ENCODE assay signal across 8 cellular contexts in the genomic region with DNA sequence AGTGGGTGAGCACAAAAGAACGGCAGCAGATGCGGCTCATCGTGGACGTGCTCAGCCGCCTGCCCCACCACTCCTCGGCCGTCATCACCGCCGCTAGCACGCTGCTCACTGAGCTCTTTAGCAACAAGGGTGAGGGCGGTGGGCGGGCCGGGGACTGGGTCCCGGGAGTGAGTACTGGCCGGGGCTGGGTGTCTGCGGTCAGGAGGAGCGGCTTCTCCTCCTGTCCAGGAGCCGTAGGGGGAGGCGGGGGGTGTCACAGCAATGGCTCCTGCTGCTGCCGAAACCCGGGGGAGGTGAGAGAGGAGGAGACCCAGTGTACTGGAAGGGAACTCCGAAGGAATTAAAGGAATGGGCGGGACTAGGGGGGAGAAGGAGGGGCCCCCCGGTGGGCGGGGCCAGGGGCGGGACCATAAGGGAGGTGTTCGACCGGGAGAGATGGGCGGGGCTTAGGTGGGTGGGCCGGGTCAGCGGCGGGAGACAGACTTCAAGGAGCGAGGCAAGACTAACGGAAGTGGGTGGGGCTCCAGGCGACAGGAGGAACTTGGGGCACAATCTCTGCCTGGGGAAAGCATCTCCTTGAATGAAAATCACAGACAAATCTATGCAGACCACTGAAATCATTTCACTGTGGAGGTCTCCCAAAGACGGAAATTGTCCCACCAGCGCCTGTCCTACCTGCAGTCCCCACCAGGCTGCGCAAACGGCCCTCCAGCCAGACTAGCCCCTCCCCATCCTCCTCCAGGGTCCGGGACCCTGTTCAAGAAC. TPM values are rescaled to one million over a fixed set of nuclear protein-coding genes. Genes with fewer than 3 reads are reported as not detected.
DNase-seq lines count a peak whose midpoint lies in the region; ATAC-seq and TF ChIP-seq lines count a peak whose summit lies in the region.

No MANE protein-coding gene starts in this region.

- peak overlapping the region; percentile 74 for H3K27ac Mint-ChIP-seq in activated CD4-positive, alpha-beta T cell treated with anti-CD3 and anti-CD28 coated beads, Interleukin-2, amount 10 ng/mL, durations not matched to agents 7 days and 5 days

- H3K36me3 Mint-ChIP-seq in activated CD4-positive, alpha-beta T cell treated with anti-CD3 and anti-CD28 coated beads, Interleukin-2, amount 10 ng/mL, durations not matched to agents 7 days and 5 days (ENCODE audit: low read depth), result peaks cover 11% of the 10 kb centered on the region

- ATAC-seq in GM18511 (IDR thresholded peaks at IDR 0.05; ENCODE audit: unreplicated experiment) (peak; percentile 62), HG03460 (IDR thresholded peaks at IDR 0.05; ENCODE audit: unreplicated experiment) (peak; percentile 49), right lobe of liver (peak; percentile 64 to 76 (median 72))

- H3K36me3 ChIP-seq in right lobe of liver, result peaks cover 0 to 47% (median 17%) of the 10 kb centered on the region in 4 donors

- H3K9me3 ChIP-seq in right lobe of liver, result no peaks in the 10 kb centered on the region

- peak; percentile 11 for TF ChIP-seq POLR2A in right lobe of liver (IDR thresholded peaks at IDR 0.05)

- peak overlapping the region; percentile 71 for H3K4me3 Mint-ChIP-seq in activated CD4-positive, alpha-beta T cell treated with anti-CD3 and anti-CD28 coated beads, Interleukin-2, amount 10 ng/mL, durations not matched to agents 7 days and 5 days

- H3K4me1 Mint-ChIP-seq in activated CD4-positive, alpha-beta T cell treated with anti-CD3 and anti-CD28 coated beads, Interleukin-2, amount 10 ng/mL, durations not matched to agents 7 days and 5 days, result peaks cover 35% of the 10 kb centered on the region

- H3K27me3 Mint-ChIP-seq in activated CD4-positive, alpha-beta T cell treated with anti-CD3 and anti-CD28 coated beads, Interleukin-2, amount 10 ng/mL, durations not matched to agents 7 days and 5 days, result peaks cover 37% of the 10 kb centered on the region

- peak overlapping the region; percentile 53 to 85 (median 83) for H3K4me3 ChIP-seq in right lobe of liver

- POLR2A ChIA-PET in activated CD4-positive, alpha-beta T cell treated with anti-CD3 and anti-CD28 coated beads, Interleukin-2, amount 10 ng/mL, durations not matched to agents 7 days and 5 days (lab: Charles Lee), result interaction anchor here (0.6 kb wide), 2 partner anchors 8 to 139 kb away, joined by 3 read pairs; a partner anchor contains a TSS

- no peaks in the 10 kb centered on the region for H3K9me3 Mint-ChIP-seq in activated CD4-positive, alpha-beta T cell treated with anti-CD3 and anti-CD28 coated beads, Interleukin-2, amount 10 ng/mL, durations not matched to agents 7 days and 5 days

- H3K27ac ChIP-seq in 22Rv1 (peak overlapping the region; percentile 85), right lobe of liver (peak overlapping the region in 2 of 3 donors; percentile 74 to 95)

- 2% methylated on average over 21 of the region's 40 CpGs for WGBS in right lobe of liver (ENCODE audit: insufficient coverage, low coverage, low lambda C conversion rate, missing lambda C conversion rate)

- peaks cover 2 to 51% (median 27%) of the 10 kb centered on the region in 4 donors for H3K4me1 ChIP-seq in right lobe of liver

- H3K27me3 ChIP-seq in right lobe of liver, result no peaks in the 10 kb centered on the region

- DNase-seq in NCI-H748 (lab: John Stamatoyannopoulos, UW; ENCODE audit: unreplicated experiment) (peak; percentile 93), dermis blood vessel endothelial cell (peak; percentile 94), right lobe of liver (peak; percentile 98 to 99 (median 98))
- DNase-seq in activated CD4-positive, alpha-beta T cell treated with anti-CD3 and anti-CD28 coated beads, Interleukin-2, amount 10 ng/mL, durations not matched to agents 7 days and 5 days, result peak; percentile 95
- peak; percentile 98 to 99 for DNase-seq in stimulated activated CD4-positive, alpha-beta T cell treated with anti-CD3 and anti-CD28 coated beads, Interleukin-2, amount 100 ng/mL, for 48 hours

- CTCF ChIA-PET in activated CD4-positive, alpha-beta T cell treated with anti-CD3 and anti-CD28 coated beads, Interleukin-2, amount 10 ng/mL, durations not matched to agents 7 days and 5 days (lab: Charles Lee), result interaction anchor here (0.6 to 1.1 kb wide), 5 partner anchors 10 to 97 kb away, joined by 3 to 4 read pairs (median 3); no protein-coding TSS in a partner anchor

- intact Hi-C loops in right lobe of liver (cut with DNase I), result no loop called here

- TF ChIP-seq CTCF in 22Rv1 (IDR thresholded peaks at IDR 0.05) (peak; percentile 61), right lobe of liver (IDR thresholded peaks at IDR 0.05) (peak in 3 of 4 donors; percentile 11 to 18 (median 17))

RNA-seq across cellular contexts. Expression of a gene that starts 2.3 kb away (rescaled TPM):
- under 1 TPM; 0.75 to 0.79 TPM for total RNA-seq in activated CD4-positive, alpha-beta T cell treated with anti-CD3 and anti-CD28 coated beads, Interleukin-2, amount 10 ng/mL, durations not matched to agents 7 days and 5 days
- total RNA-seq in dermis blood vessel endothelial cell (6.8 and 10.0 TPM in 2 replicates), right lobe of liver (10 to 100 TPM; 12.1 to 56.2 (median 45.6) TPM)

RNA-seq across cellular contexts. Expression of a gene that starts 8.0 kb away (rescaled TPM):
- 10 to 100 TPM; 25.6 to 28.8 TPM for total RNA-seq in activated CD4-positive, alpha-beta T cell treated with anti-CD3 and anti-CD28 coated beads, Interleukin-2, amount 10 ng/mL, durations not matched to agents 7 days and 5 days
- total RNA-seq in dermis blood vessel endothelial cell, result 85.2 and 117 TPM in 2 replicates
- 10 to 100 TPM in 4 of 6 experiments, 1 to 10 TPM in 2; 6.7 to 23.6 (median 10.9) TPM for total RNA-seq in right lobe of liver

RNA-seq across cellular contexts. Expression of a gene that starts 53.0 kb away (rescaled TPM):
- not detected for total RNA-seq in activated CD4-positive, alpha-beta T cell treated with anti-CD3 and anti-CD28 coated beads, Interleukin-2, amount 10 ng/mL, durations not matched to agents 7 days and 5 days
- total RNA-seq in dermis blood vessel endothelial cell (not detected in 2 replicates), right lobe of liver (not detected)

RNA-seq across cellular contexts. Expression of a gene that starts 59.7 kb away (rescaled TPM):
- 10 to 100 TPM; 59.3 to 64.8 TPM for total RNA-seq in activated CD4-positive, alpha-beta T cell treated with anti-CD3 and anti-CD28 coated beads, Interleukin-2, amount 10 ng/mL, durations not matched to agents 7 days and 5 days
- 21.8 and 32.0 TPM in 2 replicates for total RNA-seq in dermis blood vessel endothelial cell
- total RNA-seq in right lobe of liver, result 10 to 100 TPM; 24.2 to 30.6 (median 29.4) TPM

Comparison
In these comparisons a context has a peak if more than half of its experiments do, and no peak if none do; other contexts are left out.
1. Peak in every context shown above with its lines: DNase-seq, ATAC-seq, H3K4me3 ChIP-seq and H3K27ac ChIP-seq.